Comparison of ENCODE assay signal across 8 cellular contexts in the genomic region with DNA sequence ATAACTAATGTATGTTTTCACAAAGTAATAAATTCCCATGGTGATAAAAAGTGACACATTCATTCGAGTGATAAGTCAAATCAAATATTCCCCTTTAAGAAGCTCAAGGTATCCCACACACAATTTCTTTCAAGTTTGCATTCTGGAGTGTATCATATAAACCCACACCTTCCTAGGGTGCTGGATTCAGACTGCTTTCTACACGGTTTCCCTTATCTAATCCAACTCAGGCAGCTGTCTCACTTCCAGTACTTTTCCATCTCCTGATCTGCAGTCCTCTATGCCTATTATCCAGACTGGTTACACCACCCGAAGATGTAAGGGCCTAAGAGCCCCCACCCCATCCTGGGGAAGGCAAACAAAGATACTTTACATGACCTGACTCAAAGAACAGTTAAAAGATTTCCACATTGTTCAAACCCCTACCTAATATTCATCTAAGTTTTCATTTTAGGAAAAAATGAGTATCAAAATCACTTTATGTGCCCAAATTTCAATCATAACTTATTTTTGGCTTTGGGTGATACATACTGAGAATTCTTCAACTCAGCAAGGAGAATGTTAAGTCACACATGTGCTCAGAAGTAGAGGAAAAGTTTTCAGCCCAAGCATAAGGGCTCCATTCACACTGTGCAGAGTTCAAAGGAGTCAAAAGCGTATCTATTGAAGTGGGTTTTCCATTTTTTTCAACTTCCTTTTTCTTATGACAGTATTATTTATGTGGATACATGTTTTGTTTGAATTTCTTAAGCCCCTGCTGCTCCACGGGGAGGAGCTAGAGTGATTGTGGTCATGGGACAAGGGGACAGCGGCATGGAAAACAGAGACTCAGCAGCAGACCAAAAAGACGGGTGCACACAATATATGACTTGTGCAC. TPM values are rescaled to one million over a fixed set of nuclear protein-coding genes. Genes with fewer than 3 reads are reported as not detected.
DNase-seq lines count a peak whose midpoint lies in the region; ATAC-seq and TF ChIP-seq lines count a peak whose summit lies in the region.

No MANE protein-coding gene starts in this region.

- no peaks in the 10 kb centered on the region for H3K27me3 ChIP-seq in right cardiac atrium (ENCODE audit: control insufficient read depth, insufficient read depth)
- H3K27me3 ChIP-seq in smooth muscle cell (ENCODE audit: low read depth): no peaks in the 10 kb centered on the region

- no peak overlapping the region for H2AFZ ChIP-seq in smooth muscle cell (ENCODE audit: low read depth)

- peaks cover 13% of the 10 kb centered on the region for H3K4me1 ChIP-seq in right cardiac atrium (ENCODE audit: control insufficient read depth, insufficient read depth, low read length)
- peaks cover 48% of the 10 kb centered on the region for H3K4me1 ChIP-seq in smooth muscle cell (ENCODE audit: low read depth)

- H4K20me1 ChIP-seq in smooth muscle cell (ENCODE audit: low read depth): peaks cover 20% of the 10 kb centered on the region

- H3K36me3 Mint-ChIP-seq in activated T-helper 17 cell treated with anti-CD3 and anti-CD28 coated beads, Interleukin-2, amount 50 U/mL, for 72 hours (ENCODE audit: low read depth): no peaks in the 10 kb centered on the region

- H3K4me3 Mint-ChIP-seq in activated T-helper 17 cell treated with anti-CD3 and anti-CD28 coated beads, Interleukin-2, amount 50 U/mL, for 72 hours: peak overlapping the region; percentile 85

- H3K27ac Mint-ChIP-seq in activated T-helper 17 cell treated with anti-CD3 and anti-CD28 coated beads, Interleukin-2, amount 50 U/mL, for 72 hours: peak overlapping the region; percentile 93

- H3K79me2 ChIP-seq in smooth muscle cell (ENCODE audit: low read depth): peaks cover 63% of the 10 kb centered on the region

- H3K9me3 Mint-ChIP-seq in activated T-helper 17 cell treated with anti-CD3 and anti-CD28 coated beads, Interleukin-2, amount 50 U/mL, for 72 hours: no peaks in the 10 kb centered on the region

- no peaks in the 10 kb centered on the region for H3K36me3 ChIP-seq in smooth muscle cell (ENCODE audit: low read depth)

- H3K4me3 ChIP-seq in right cardiac atrium (ENCODE audit: low read length) (no peak overlapping the region), smooth muscle cell (no peak overlapping the region)

- H3K4me2 ChIP-seq in smooth muscle cell: peak overlapping the region; percentile 80

- H3K9me3 ChIP-seq in right cardiac atrium (ENCODE audit: control insufficient read depth, low read length): no peaks in the 10 kb centered on the region
- no peaks in the 10 kb centered on the region for H3K9me3 ChIP-seq in smooth muscle cell (replicated peaks; ENCODE audit: low read depth)

- 7% methylated on average over 7 of the region's 7 CpGs for WGBS in right cardiac atrium
- WGBS in smooth muscle cell (ENCODE audit: low lambda C conversion rate): 11% methylated on average over 7 of the region's 7 CpGs

- H3K27me3 Mint-ChIP-seq in activated T-helper 17 cell treated with anti-CD3 and anti-CD28 coated beads, Interleukin-2, amount 50 U/mL, for 72 hours: no peaks in the 10 kb centered on the region

- H3K27ac ChIP-seq in right cardiac atrium (ENCODE audit: low read length) (peak overlapping the region; percentile 99), smooth muscle cell (ENCODE audit: low read depth) (peak overlapping the region; percentile 97)

- peak; percentile 25 for TF ChIP-seq CTCF in GM10266 (IDR thresholded peaks at IDR 0.05; ENCODE audit: control insufficient read depth, insufficient read depth, low read depth, missing control alignments)
- no peak for TF ChIP-seq CTCF in smooth muscle cell (IDR thresholded peaks at IDR 0.05; ENCODE audit: borderline replicate concordance, insufficient read depth, poor library complexity, severe bottlenecking)

- peaks cover 42% of the 10 kb centered on the region for H3K4me1 Mint-ChIP-seq in activated T-helper 17 cell treated with anti-CD3 and anti-CD28 coated beads, Interleukin-2, amount 50 U/mL, for 72 hours

- H3K9ac ChIP-seq in smooth muscle cell (ENCODE audit: low read depth): peak overlapping the region; percentile 33

- DNase-seq in GM10266 (ENCODE audit: extremely low spot score): no peak
- peak; percentile 79 for DNase-seq in NCI-H226
- DNase-seq in right cardiac atrium: peak in 2 of 3 donors; percentile 44 to 60
- no peak for DNase-seq in smooth muscle cell (lab: John Stamatoyannopoulos, UW; ENCODE audit: unreplicated experiment)
- DNase-seq in epidermal melanocyte (ENCODE audit: insufficient read length, low spot score): no peak
- DNase-seq in NCI-H774 (lab: John Stamatoyannopoulos, UW): no peak
- no peak for DNase-seq in NCI-H2196 treated with DMSO at 0.1 percent for 48 hours (lab: John Stamatoyannopoulos, UW; ENCODE audit: unreplicated experiment)

- peaks cover 36% of the 10 kb centered on the region for H3F3A ChIP-seq in smooth muscle cell (ENCODE audit: low read depth)

- intact Hi-C loops in right cardiac atrium (cut with DNase I): loop anchor here in 1 of 4 donors (5.0 kb wide), 1 partner anchor 38 kb away; no protein-coding TSS in a partner anchor

- peak; percentile 64 for ATAC-seq in activated T-helper 17 cell treated with anti-CD3 and anti-CD28 coated beads, Interleukin-2, amount 50 U/mL, for 72 hours (replicated peaks)
- ATAC-seq in right cardiac atrium: peak in 1 of 2 donors; percentile 14

RNA-seq across cellular contexts. Expression of a gene that starts 41.8 kb away (rescaled TPM):
- 100 to 1,000 TPM in 1 of 2 donors, 10 to 100 TPM in 1; 81.9 to 101 TPM for total RNA-seq in activated T-helper 17 cell treated with anti-CD3 and anti-CD28 coated beads, Interleukin-2, amount 50 U/mL, for 72 hours
- total RNA-seq in right cardiac atrium (100 to 1,000 TPM in 2 of 4 donors, 10 to 100 TPM in 2; 85.1 to 122 (median 93.6) TPM), smooth muscle cell (136 and 145 TPM in 2 replicates)
- polyA plus RNA-seq in right cardiac atrium (24.8 TPM), smooth muscle cell (96.7 and 107 TPM in 2 replicates)

RNA-seq across cellular contexts. Expression of a gene that starts 55.9 kb away (rescaled TPM):
- 10 to 100 TPM; 79.7 to 89.1 TPM for total RNA-seq in activated T-helper 17 cell treated with anti-CD3 and anti-CD28 coated beads, Interleukin-2, amount 50 U/mL, for 72 hours
- 1 to 10 TPM; 2.9 to 6.2 (median 4.7) TPM for total RNA-seq in right cardiac atrium
- 1.9 TPM for polyA plus RNA-seq in right cardiac atrium
- total RNA-seq in smooth muscle cell: 1.3 and 2.0 TPM in 2 replicates
- polyA plus RNA-seq in smooth muscle cell: 0.09 and 1.6 TPM in 2 replicates

Comparison
In these comparisons a context has a peak if more than half of its experiments do, and no peak if none do; other contexts are left out.
1. DNase-seq: peak in NCI-H226 (single experiment) and right cardiac atrium (2 of 3); none in GM10266 (single experiment), smooth muscle cell (single experiment), epidermal melanocyte (single experiment), NCI-H774 (single experiment) and NCI-H2196 treated with DMSO at 0.1 percent for 48 hours (single experiment).
2. RNA of a gene that starts 55.9 kb away (total RNA-seq): 79.7 to 89.1 TPM in activated T-helper 17 cell treated with anti-CD3 and anti-CD28 coated beads, Interleukin-2, amount 50 U/mL, for 72 hours; 2.9 to 6.2 TPM in right cardiac atrium and 1.3 to 2.0 TPM in smooth muscle cell; every median in the first group is over 10 times any median in the second.